ENCODE assay signal across 9 cellular contexts in genomic region chr3:31232049-31233040, GRCh38.
DNase-seq lines count a peak whose midpoint lies in the region; ATAC-seq, FAIRE-seq and TF ChIP-seq lines count a peak whose summit lies in the region.
"Had no signal": no experiment of that assay in that cellular context is flagged by ENCODE, and none has a peak within 500 bp of the region (broad histone marks: within the 10 kb centered on the region; RNA-seq: fewer than 3 reads in every experiment).

No MANE protein-coding gene starts in this region.

- TF ChIP-seq CTCF in activated CD8-positive, alpha-beta T cell treated with anti-CD3 and anti-CD28 coated beads for 36 hours (IDR thresholded peaks at IDR 0.05) = no peak
- TF ChIP-seq CTCF in kidney (IDR thresholded peaks at IDR 0.05; ENCODE audit: borderline replicate concordance, extremely low read depth, insufficient read depth) = no peak
- TF ChIP-seq CTCF in coronary artery (IDR thresholded peaks at IDR 0.05) = no peak
- no peak for TF ChIP-seq CTCF in mesothelial cell of epicardium (IDR thresholded peaks at IDR 0.05; ENCODE audit: unreplicated experiment)

- FAIRE-seq in kidney (lab: Jason Lieb, UNC) = no peak

- H3K27ac ChIP-seq in kidney (ENCODE audit: low read depth in 2 of 2, low read length in 2 of 2) (no peak overlapping the region), coronary artery (peak overlapping the region in 1 of 2 donors; percentile 57)

- H3K27me3 Mint-ChIP-seq in activated CD8-positive, alpha-beta T cell treated with anti-CD3 and anti-CD28 coated beads for 36 hours = no peaks in the 10 kb centered on the region
- no peaks in the 10 kb centered on the region for H3K27me3 Mint-ChIP-seq in naive thymus-derived CD8-positive, alpha-beta T cell
- no peaks in the 10 kb centered on the region for H3K27me3 Mint-ChIP-seq in mesothelial cell of epicardium (ENCODE audit: low read depth)

- H3K36me3 Mint-ChIP-seq in activated CD8-positive, alpha-beta T cell treated with anti-CD3 and anti-CD28 coated beads for 36 hours (ENCODE audit: low read depth) = peaks cover 10% of the 10 kb centered on the region
- peaks cover 0 to 2% (median 0%) of the 10 kb centered on the region in 3 donors for H3K36me3 Mint-ChIP-seq in naive thymus-derived CD8-positive, alpha-beta T cell
- H3K36me3 Mint-ChIP-seq in mesothelial cell of epicardium = no peaks in the 10 kb centered on the region

- intact Hi-C loops in activated CD8-positive, alpha-beta T cell treated with anti-CD3 and anti-CD28 coated beads for 36 hours (cut with micrococcal nuclease) = no loop called here
- intact Hi-C loops in kidney (cut with DNase I) = no loop called here

- ATAC-seq in GM18858 (IDR thresholded peaks at IDR 0.05; ENCODE audit: unreplicated experiment) = peak; percentile 42
- ATAC-seq in HG03378 (IDR thresholded peaks at IDR 0.05; ENCODE audit: unreplicated experiment) = peak; percentile 37
- no peak for ATAC-seq in activated CD8-positive, alpha-beta T cell treated with anti-CD3 and anti-CD28 coated beads for 36 hours
- ATAC-seq in naive thymus-derived CD8-positive, alpha-beta T cell = no peak

- peaks cover 60% of the 10 kb centered on the region for H3K4me1 Mint-ChIP-seq in activated CD8-positive, alpha-beta T cell treated with anti-CD3 and anti-CD28 coated beads for 36 hours (ENCODE audit: low read depth)
- H3K4me1 Mint-ChIP-seq in naive thymus-derived CD8-positive, alpha-beta T cell = peaks cover 36 to 75% (median 68%) of the 10 kb centered on the region in 4 donors
- peaks cover 11% of the 10 kb centered on the region for H3K4me1 Mint-ChIP-seq in mesothelial cell of epicardium

- H3K9me3 ChIP-seq in kidney (ENCODE audit: control insufficient read depth in 1 of 2, low read length in 2 of 2) = no peaks in the 10 kb centered on the region

- H3K4me1 ChIP-seq in kidney (ENCODE audit: control insufficient read depth in 1 of 2, insufficient read depth in 1 of 2, low read depth in 1 of 2, low read length in 2 of 2) = peaks cover 0 to 2% of the 10 kb centered on the region in 2 donors

- POLR2A ChIA-PET in activated CD8-positive, alpha-beta T cell treated with anti-CD3 and anti-CD28 coated beads for 36 hours (lab: Charles Lee) = interaction anchor here (0.6 to 1.2 kb wide), 2 partner anchors 14 to 194 kb away, joined by 3 to 4 read pairs; no protein-coding TSS in a partner anchor
- POLR2A ChIA-PET in naive thymus-derived CD8-positive, alpha-beta T cell (lab: Charles Lee) = interaction anchor here (0.6 to 1.5 kb wide), 2 partner anchors 9 to 14 kb away, joined by 3 to 4 read pairs; no protein-coding TSS in a partner anchor

- no peak overlapping the region for H3K4me3 Mint-ChIP-seq in activated CD8-positive, alpha-beta T cell treated with anti-CD3 and anti-CD28 coated beads for 36 hours
- peak overlapping the region in 8 of 10 donors; percentile 3 to 56 (median 25) for H3K4me3 Mint-ChIP-seq in naive thymus-derived CD8-positive, alpha-beta T cell
- H3K4me3 Mint-ChIP-seq in mesothelial cell of epicardium = no peak overlapping the region

- H3K4me3 ChIP-seq in kidney (ENCODE audit: low read length in 2 of 2) = no peak overlapping the region
- no peak overlapping the region for H3K4me3 ChIP-seq in coronary artery

- peaks cover 3% of the 10 kb centered on the region for H3K9me3 Mint-ChIP-seq in activated CD8-positive, alpha-beta T cell treated with anti-CD3 and anti-CD28 coated beads for 36 hours
- H3K9me3 Mint-ChIP-seq in naive thymus-derived CD8-positive, alpha-beta T cell = peaks cover 0 to 3% (median 0%) of the 10 kb centered on the region in 9 donors
- no peaks in the 10 kb centered on the region for H3K9me3 Mint-ChIP-seq in mesothelial cell of epicardium

- no peak overlapping the region for H3K9ac ChIP-seq in kidney (ENCODE audit: low read length in 2 of 2)

- CTCF ChIA-PET in activated CD8-positive, alpha-beta T cell treated with anti-CD3 and anti-CD28 coated beads for 36 hours (lab: Charles Lee) = interaction anchor here (0.8 to 1.6 kb wide), 4 partner anchors 9 to 15 kb away, joined by 3 to 4 read pairs (median 4); no protein-coding TSS in a partner anchor

- DNase-seq in activated CD8-positive, alpha-beta T cell treated with anti-CD3 and anti-CD28 coated beads for 36 hours = no peak
- DNase-seq in naive thymus-derived CD8-positive, alpha-beta T cell = peak in 1 of 10 donors; percentile 12
- DNase-seq in kidney (no peak), coronary artery (ENCODE audit: low spot score) (no peak), mesothelial cell of epicardium (ENCODE audit: low spot score in 2 of 2, unreplicated experiment in 2 of 2) (no peak), amygdala (lab: John Stamatoyannopoulos, UW) (no peak)
- DNase-seq: NCI-H1436 treated with DMSO at 0.1 percent for 48 hours had no signal

- peak overlapping the region; percentile 4 for H3K27ac Mint-ChIP-seq in activated CD8-positive, alpha-beta T cell treated with anti-CD3 and anti-CD28 coated beads for 36 hours
- H3K27ac Mint-ChIP-seq in naive thymus-derived CD8-positive, alpha-beta T cell = peak overlapping the region in 8 of 10 donors; percentile 46 to 90 (median 75)
- H3K27ac Mint-ChIP-seq in mesothelial cell of epicardium = no peak overlapping the region

- no peaks in the 10 kb centered on the region for H3K36me3 ChIP-seq in kidney (ENCODE audit: control insufficient read depth in 1 of 2, insufficient read depth in 2 of 2, low read length in 2 of 2)

Comparison
In these comparisons a context has a peak if more than half of its experiments do, and no peak if none do; other contexts are left out.
1. ATAC-seq: peak in GM18858 (single experiment) and HG03378 (single experiment); none in activated CD8-positive, alpha-beta T cell treated with anti-CD3 and anti-CD28 coated beads for 36 hours (single experiment) and naive thymus-derived CD8-positive, alpha-beta T cell (0 of 2).
2. H3K4me3 Mint-ChIP-seq: peak in naive thymus-derived CD8-positive, alpha-beta T cell (8 of 10); none in activated CD8-positive, alpha-beta T cell treated with anti-CD3 and anti-CD28 coated beads for 36 hours (single experiment) and mesothelial cell of epicardium (single experiment).